In genomic region chr5:134975843-134976242, GRCh38 we compare ENCODE assay signal across 24 cellular contexts. TPM values are rescaled to one million over a fixed set of nuclear protein-coding genes. Genes with fewer than 3 reads are reported as not detected.
"Had no signal": no experiment of that assay in that cellular context is flagged by ENCODE, and none has a peak within 500 bp of the region (broad histone marks: within the 10 kb centered on the region; RNA-seq: fewer than 3 reads in every experiment).

No MANE protein-coding gene starts in this region.

- H3K9me3 ChIP-seq: adrenal gland had no signal

- H3K4me3 Mint-ChIP-seq: activated CD4-positive, alpha-beta memory T cell treated with anti-CD3 and anti-CD28 coated beads, Interleukin-2, amount 10 ng/mL, durations not matched to agents 7 days and 5 days; activated CD4-positive, alpha-beta T cell treated with anti-CD3 and anti-CD28 coated beads, Interleukin-2, amount 10 ng/mL, durations not matched to agents 7 days and 5 days; activated naive CD8-positive, alpha-beta T cell treated with anti-CD3 and anti-CD28 coated beads, Interleukin-2, amount 10 ng/mL, durations not matched to agents 7 days and 5 days; T-helper 17 cell had no signal

- H3K36me3 ChIP-seq: adrenal gland, breast epithelium had no signal

- H3K27ac ChIP-seq: adrenal gland, breast epithelium had no signal

- H3K27me3 Mint-ChIP-seq: activated CD4-positive, alpha-beta memory T cell treated with anti-CD3 and anti-CD28 coated beads, Interleukin-2, amount 10 ng/mL, durations not matched to agents 7 days and 5 days; activated CD4-positive, alpha-beta T cell treated with anti-CD3 and anti-CD28 coated beads, Interleukin-2, amount 10 ng/mL, durations not matched to agents 7 days and 5 days; activated naive CD8-positive, alpha-beta T cell treated with anti-CD3 and anti-CD28 coated beads, Interleukin-2, amount 10 ng/mL, durations not matched to agents 7 days and 5 days; T-helper 17 cell had no signal

- H3K27ac Mint-ChIP-seq: activated CD4-positive, alpha-beta memory T cell treated with anti-CD3 and anti-CD28 coated beads, Interleukin-2, amount 10 ng/mL, durations not matched to agents 7 days and 5 days; activated CD4-positive, alpha-beta T cell treated with anti-CD3 and anti-CD28 coated beads, Interleukin-2, amount 10 ng/mL, durations not matched to agents 7 days and 5 days; activated naive CD8-positive, alpha-beta T cell treated with anti-CD3 and anti-CD28 coated beads, Interleukin-2, amount 10 ng/mL, durations not matched to agents 7 days and 5 days; activated T-helper 2 cell treated with anti-CD3 and anti-CD28 coated beads, Interferon-gamma antibody, Interleukin-2, Interleukin-4, amounts not matched to agents 10 μg/mL and 5 μg/mL and 100 μg/mL, durations not matched to agents 14 hours and 24 hours and 36 hours; T-helper 17 cell had no signal

- H3K4me1 Mint-ChIP-seq: activated CD4-positive, alpha-beta memory T cell treated with anti-CD3 and anti-CD28 coated beads, Interleukin-2, amount 10 ng/mL, durations not matched to agents 7 days and 5 days; activated CD4-positive, alpha-beta T cell treated with anti-CD3 and anti-CD28 coated beads, Interleukin-2, amount 10 ng/mL, durations not matched to agents 7 days and 5 days; T-helper 17 cell had no signal

- H3K4me3 ChIP-seq: adrenal gland, breast epithelium, MG63 had no signal

- ATAC-seq: T-helper 17 cell had no signal

- H3K27me3 ChIP-seq: adrenal gland, breast epithelium, MG63 had no signal

- DNase-seq: activated CD4-positive, alpha-beta memory T cell treated with anti-CD3 and anti-CD28 coated beads, Interleukin-2, amount 10 ng/mL, durations not matched to agents 7 days and 5 days; activated CD4-positive, alpha-beta T cell treated with anti-CD3 and anti-CD28 coated beads, Interleukin-2, amount 10 ng/mL, durations not matched to agents 7 days and 5 days; activated CD4-positive, CD25-positive, alpha-beta regulatory T cell; activated gamma-delta T cell treated with Interleukin-2 at 50 U/mL for 16 hours; activated naive CD4-positive, alpha-beta T cell treated with anti-CD3 and anti-CD28 coated beads, Interleukin-2, amount 50 U/mL, for 16 hours; activated naive CD8-positive, alpha-beta T cell treated with anti-CD3 and anti-CD28 coated beads, Interleukin-2, amount 10 ng/mL, durations not matched to agents 7 days and 5 days; activated T-cell treated with anti-CD3 and anti-CD28 coated beads for 4 hours; activated T-cell treated with anti-CD3 and anti-CD28 coated beads, Interleukin-2, amount 50 U/mL, for 48 hours; anterior cingulate cortex; central memory CD4-positive, alpha-beta T cell; KG1; NCI-H1092 treated with DMSO at 0.1 percent for 48 hours; NCI-H1417 treated with DMSO at 0.1 percent for 48 hours; NCI-H1694; NCI-H2029; NCI-H510A treated with DMSO at 0.1 percent for 48 hours; NCI-H69; SIG-M5; T-helper 17 cell; T-helper 9 cell had no signal

RNA-seq across cellular contexts. Expression of gene PITX1, which starts 58.2 kb away (rescaled TPM):
- total RNA-seq: activated CD4-positive, alpha-beta T cell treated with anti-CD3 and anti-CD28 coated beads, Interleukin-2, amount 10 ng/mL, durations not matched to agents 7 days and 5 days; activated naive CD8-positive, alpha-beta T cell treated with anti-CD3 and anti-CD28 coated beads, Interleukin-2, amount 10 ng/mL, durations not matched to agents 7 days and 5 days; T-helper 17 cell had no signal
